15 cellular contexts compared by ENCODE assay signal in the genomic region with DNA sequence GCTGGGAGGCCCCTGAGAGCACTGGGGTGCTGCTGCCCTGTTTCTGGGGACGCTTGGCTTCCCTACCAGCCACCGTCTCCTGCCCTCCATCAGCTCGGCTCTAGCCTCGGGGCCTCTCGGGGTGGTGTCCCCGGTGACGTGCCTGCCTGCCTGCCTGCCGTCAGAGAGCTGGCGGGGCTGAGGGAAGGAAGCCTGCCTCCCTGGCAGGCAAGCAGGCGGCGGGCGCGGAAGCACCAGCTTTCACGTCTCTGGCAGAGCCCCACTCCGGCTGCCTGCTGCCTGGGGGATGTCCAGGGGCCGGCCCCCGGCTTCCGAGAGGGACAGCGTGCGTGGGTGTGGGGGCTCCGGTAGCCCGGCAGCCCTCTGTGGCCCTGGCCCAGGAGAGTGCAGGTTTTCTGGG. TPM values are rescaled to one million over a fixed set of nuclear protein-coding genes. Genes with fewer than 3 reads are reported as not detected.
DNase-seq lines count a peak whose midpoint lies in the region; ATAC-seq and TF ChIP-seq lines count a peak whose summit lies in the region.
"Had no signal": no experiment of that assay in that cellular context is flagged by ENCODE, and none has a peak within 500 bp of the region (broad histone marks: within the 10 kb centered on the region; RNA-seq: fewer than 3 reads in every experiment).

No MANE protein-coding gene starts in this region.

- TF ChIP-seq EP300 in ovary (IDR thresholded peaks at IDR 0.05): no peak

- no peak overlapping the region for H2AFZ ChIP-seq in osteoblast (ENCODE audit: low read length)
- H2AFZ ChIP-seq: parathyroid adenoma had no signal

- no peak for TF ChIP-seq POLR2A in ovary (IDR thresholded peaks at IDR 0.05)

- CTCF ChIA-PET in Caco-2 (lab: Charles Lee): no interaction called here

- no peaks in the 10 kb centered on the region for H3K9me3 ChIP-seq in Caco-2
- no peaks in the 10 kb centered on the region for H3K9me3 ChIP-seq in osteoblast (ENCODE audit: low read depth, low read length)
- H3K9me3 ChIP-seq in ovary: no peaks in the 10 kb centered on the region
- H3K9me3 ChIP-seq: MG63 had no signal

- 0 out of 2 replicates have a peak, but pooled peaks cover 4% of the 10 kb centered on the region for H3K4me1 ChIP-seq in Caco-2
- peaks cover under 1% of the 10 kb centered on the region for H3K4me1 ChIP-seq in osteoblast (ENCODE audit: insufficient read depth, low read length)
- no peaks in the 10 kb centered on the region for H3K4me1 ChIP-seq in ovary (ENCODE audit: insufficient read depth)
- H3K4me1 ChIP-seq: parathyroid adenoma had no signal

- ATAC-seq in HG02973 (IDR thresholded peaks at IDR 0.05; ENCODE audit: unreplicated experiment): no peak

- H3K27ac ChIP-seq in osteoblast (ENCODE audit: low read depth, low read length) (no peak overlapping the region), ovary (no peak overlapping the region)
- H3K27ac ChIP-seq: parathyroid adenoma had no signal

- no peaks in the 10 kb centered on the region for H3K4me1 Mint-ChIP-seq in Caco-2 (ENCODE audit: low read depth, unreplicated experiment)

- intact Hi-C loops in Caco-2 (cut with micrococcal nuclease; ENCODE audit: unreplicated experiment) (no loop called here), cardiac septum (cut with DNase I) (no loop called here), ovary (cut with DNase I) (no loop called here)

- H3K36me3 ChIP-seq in Caco-2 (ENCODE audit: control insufficient read depth, insufficient read depth, low read length) (no peaks in the 10 kb centered on the region), osteoblast (ENCODE audit: insufficient read depth, low read length) (no peaks in the 10 kb centered on the region), ovary (no peaks in the 10 kb centered on the region)

- H3K9me3 Mint-ChIP-seq in Caco-2 (ENCODE audit: unreplicated experiment): no peaks in the 10 kb centered on the region
- H3K9me3 Mint-ChIP-seq: activated CD4-positive, alpha-beta T cell treated with anti-CD3 and anti-CD28 coated beads, Interleukin-2, amount 10 ng/mL, durations not matched to agents 7 days and 5 days had no signal

- H3K27ac Mint-ChIP-seq in Caco-2 (ENCODE audit: unreplicated experiment): peak overlapping the region; percentile 55
- H3K27ac Mint-ChIP-seq: activated CD4-positive, alpha-beta T cell treated with anti-CD3 and anti-CD28 coated beads, Interleukin-2, amount 10 ng/mL, durations not matched to agents 7 days and 5 days had no signal

- H3K79me2 ChIP-seq in osteoblast (ENCODE audit: insufficient read depth, low read length): no peaks in the 10 kb centered on the region
- H3K79me2 ChIP-seq: parathyroid adenoma had no signal

- H4K20me1 ChIP-seq in osteoblast (ENCODE audit: insufficient read depth, low read length): peaks cover 2% of the 10 kb centered on the region

- H3K27me3 ChIP-seq in Caco-2 (replicated peaks; ENCODE audit: control insufficient read depth, insufficient read depth, low read length): no peaks in the 10 kb centered on the region
- H3K27me3 ChIP-seq in osteoblast (ENCODE audit: insufficient read depth, low read length): no peaks in the 10 kb centered on the region
- no peaks in the 10 kb centered on the region for H3K27me3 ChIP-seq in ovary
- H3K27me3 ChIP-seq: MG63 had no signal

- no peak for TF ChIP-seq CTCF in Caco-2 (IDR thresholded peaks at IDR 0.05; ENCODE audit: insufficient read depth in 1 of 2, low read depth in 1 of 2, low read length in 1 of 2, severe bottlenecking in 1 of 2, unreplicated experiment in 1 of 2)
- TF ChIP-seq CTCF in osteoblast (IDR thresholded peaks at IDR 0.05; ENCODE audit: extremely low read depth, low read depth, low read length): no peak
- no peak for TF ChIP-seq CTCF in ovary (IDR thresholded peaks at IDR 0.05)

- no TSS peak for BruUV-seq in Caco-2 (replicated peaks; lab: Mats Ljungman, UMichigan)

- H3K4me3 Mint-ChIP-seq in Caco-2 (ENCODE audit: unreplicated experiment): no peak overlapping the region
- H3K4me3 Mint-ChIP-seq: activated CD4-positive, alpha-beta T cell treated with anti-CD3 and anti-CD28 coated beads, Interleukin-2, amount 10 ng/mL, durations not matched to agents 7 days and 5 days had no signal

- H3K4me2 ChIP-seq in osteoblast (ENCODE audit: insufficient read depth, low read length): no peak overlapping the region

- H3K36me3 Mint-ChIP-seq in Caco-2 (ENCODE audit: insufficient read depth, unreplicated experiment): peaks cover 25% of the 10 kb centered on the region

- POLR2A ChIA-PET in Caco-2 (lab: Charles Lee): no interaction called here

- H3K27me3 Mint-ChIP-seq in Caco-2 (ENCODE audit: insufficient read depth, unreplicated experiment): no peaks in the 10 kb centered on the region
- H3K27me3 Mint-ChIP-seq: activated CD4-positive, alpha-beta T cell treated with anti-CD3 and anti-CD28 coated beads, Interleukin-2, amount 10 ng/mL, durations not matched to agents 7 days and 5 days had no signal

- no peak overlapping the region for H3K4me3 ChIP-seq in Caco-2 (ENCODE audit: low read depth, low read length)
- no peak overlapping the region for H3K4me3 ChIP-seq in osteoblast (ENCODE audit: insufficient read depth, low read length)
- H3K4me3 ChIP-seq in ovary: no peak overlapping the region
- H3K4me3 ChIP-seq: MG63 had no signal

- DNase-seq in Caco-2: no peak
- peak in 29 of 56 donors; percentile 14 to 85 (median 47) for DNase-seq in amygdala (lab: John Stamatoyannopoulos, UW)
- DNase-seq in cardiac septum (ENCODE audit: low spot score): peak; percentile 86
- peak; percentile 87 for DNase-seq in osteoblast (ENCODE audit: insufficient read length, low spot score, missing footprints)
- DNase-seq in AML-193 (lab: John Stamatoyannopoulos, UW): no peak
- no peak for DNase-seq in ovary
- DNase-seq in globus pallidus (ENCODE audit: low spot score): no peak
- DNase-seq: activated CD4-positive, alpha-beta T cell treated with anti-CD3 and anti-CD28 coated beads, Interleukin-2, amount 10 ng/mL, durations not matched to agents 7 days and 5 days; activated T-cell treated with anti-CD3 and anti-CD28 coated beads, Interleukin-2, amount 50 U/mL, for 48 hours; MG63; NCI-H2171; stimulated activated CD8-positive, alpha-beta memory T cell treated with anti-CD3 and anti-CD28 coated beads, Interleukin-4, amount 100 ng/mL, for 48 hours; T-helper 2 cell had no signal

- WGBS in ovary, 3 donors: 63 to 67% (median 64%) methylated on average over 21 to 22 of the region's 22 CpGs

RNA-seq across cellular contexts. Expression of a gene that starts 9.3 kb away (rescaled TPM):
- total RNA-seq in Caco-2 (2022) (85.3 and 94.9 TPM in 2 replicates), cardiac septum (22.8 TPM), osteoblast (13.8 and 18.8 TPM in 2 replicates), ovary (10 to 100 TPM; 27.5 to 59.7 (median 35.3) TPM)
- 10 to 100 TPM in 1 of 2 donors, 1 to 10 TPM in 1; 3.3 to 68.8 TPM for polyA plus RNA-seq in ovary

RNA-seq across cellular contexts. Expression of a gene that starts 9.8 kb away (rescaled TPM):
- total RNA-seq in Caco-2 (2022) (33.2 and 38.2 TPM in 2 replicates), cardiac septum (3.3 TPM), osteoblast (12.1 and 13.4 TPM in 2 replicates), ovary (10 to 100 TPM in 1 of 7 donors, 1 to 10 TPM in 6; 3.5 to 16.4 (median 7.1) TPM)
- polyA plus RNA-seq in ovary: 1 to 10 TPM in 1 of 2 donors, under 1 TPM in 1; 0.67 to 8.0 TPM

RNA-seq across cellular contexts. Expression of a gene that starts 18.1 kb away (rescaled TPM):
- 94.5 and 96.7 TPM in 2 replicates for total RNA-seq in Caco-2 (2022)
- total RNA-seq in cardiac septum: 0.65 TPM
- 0.59 and 1.8 TPM in 2 replicates for total RNA-seq in osteoblast
- 1 to 10 TPM; 1.2 to 7.8 (median 3.3) TPM for total RNA-seq in ovary
- polyA plus RNA-seq in ovary: 1 to 10 TPM in 1 of 2 donors, under 1 TPM in 1; 0.40 to 5.8 TPM

RNA-seq across cellular contexts. Expression of a gene that starts 24.2 kb away (rescaled TPM):
- total RNA-seq in Caco-2 (2022) (197 and 208 TPM in 2 replicates), cardiac septum (144 TPM), osteoblast (23.9 and 31.8 TPM in 2 replicates), ovary (100 to 1,000 TPM in 6 of 7 donors, 10 to 100 TPM in 1; 87.6 to 217 (median 131) TPM)
- polyA plus RNA-seq in ovary: 100 to 1,000 TPM in 1 of 2 donors, 10 to 100 TPM in 1; 16.7 to 144 TPM

RNA-seq across cellular contexts. Expression of a gene that starts 35.9 kb away (rescaled TPM):
- total RNA-seq in Caco-2 (2022): 58.0 and 59.2 TPM in 2 replicates
- 25.5 TPM for total RNA-seq in cardiac septum
- 33.9 and 35.8 TPM in 2 replicates for total RNA-seq in osteoblast
- total RNA-seq in ovary: 10 to 100 TPM; 18.0 to 39.9 (median 25.8) TPM
- 10 to 100 TPM in 1 of 2 donors, 1 to 10 TPM in 1; 1.6 to 24.3 TPM for polyA plus RNA-seq in ovary

Comparison
In these comparisons a context has a peak if more than half of its experiments do, and no peak if none do; other contexts are left out.
1. DNase-seq: peak in amygdala (29 of 56), cardiac septum (single experiment) and osteoblast (single experiment); none in Caco-2 (0 of 2), AML-193 (0 of 2), ovary (0 of 5) and globus pallidus (single experiment).
2. RNA of a gene that starts 18.1 kb away (total RNA-seq): 94.5 to 96.7 TPM in Caco-2; 1.2 to 7.8 TPM in ovary, 0.59 to 1.8 TPM in osteoblast and 0.65 TPM in cardiac septum (single experiment); every median in the first group is over 10 times any median in the second.